Comparison of ENCODE assay signal across 23 cellular contexts in genomic region chr5:107930092-107930491, GRCh38.
"Had no signal": no experiment of that assay in that cellular context is flagged by ENCODE, and none has a peak within 500 bp of the region (broad histone marks: within the 10 kb centered on the region; RNA-seq: fewer than 3 reads in every experiment).

No MANE protein-coding gene starts in this region.

- H3K27me3 ChIP-seq: adrenal gland, body of pancreas, esophagus muscularis mucosa, heart right ventricle, tibial artery had no signal

- DNase-seq: activated B cell treated with CpG ODN at 0.5 μM for 24 hours; activated CD4-positive, alpha-beta T cell treated with anti-CD3 and anti-CD28 coated beads for 48 hours; activated naive CD4-positive, alpha-beta T cell treated with Interleukin-2 at 50 U/mL for 16 hours; adrenal gland; body of pancreas; dermis blood vessel endothelial cell; effector memory CD4-positive, alpha-beta T cell; heart right ventricle; kidney glomerular epithelial cell; left ventricle myocardium inferior; mammary epithelial cell; midbrain; naive B cell; stimulated activated CD4-positive, alpha-beta T cell treated with anti-CD3 and anti-CD28 coated beads, Interleukin-2, amount 100 ng/mL, for 24 hours; stimulated activated naive CD4-positive, alpha-beta T cell treated with Interleukin-2 at 50 U/mL for 16 hours; substantia nigra; tibial artery had no signal

- H3K27ac Mint-ChIP-seq: activated B cell treated with CpG ODN at 0.5 μM for 24 hours, naive B cell, progenitor cell of endocrine pancreas had no signal

- H3K9me3 Mint-ChIP-seq: activated B cell treated with CpG ODN at 0.5 μM for 24 hours, naive B cell, neural crest cell had no signal

- H3K4me1 Mint-ChIP-seq: activated B cell treated with CpG ODN at 0.5 μM for 24 hours, naive B cell had no signal

- H3K4me1 ChIP-seq: adrenal gland, body of pancreas, heart right ventricle, left ventricle myocardium inferior had no signal

- H3K4me3 Mint-ChIP-seq: activated B cell treated with CpG ODN at 0.5 μM for 24 hours, naive B cell, neural crest cell had no signal

- H3K4me3 ChIP-seq: adrenal gland, body of pancreas, esophagus muscularis mucosa, heart right ventricle, left ventricle myocardium inferior, tibial artery had no signal

- H3K9me3 ChIP-seq: adrenal gland, body of pancreas, esophagus muscularis mucosa, heart right ventricle, left ventricle myocardium inferior, tibial artery had no signal

- FAIRE-seq: endothelial cell of umbilical vein, TTC549, urothelium cell line had no signal

- H3K27me3 Mint-ChIP-seq: activated B cell treated with CpG ODN at 0.5 μM for 24 hours, naive B cell, progenitor cell of endocrine pancreas had no signal

- H3K36me3 ChIP-seq: adrenal gland, esophagus muscularis mucosa, heart right ventricle, left ventricle myocardium inferior, tibial artery had no signal

- H3K27ac ChIP-seq: adrenal gland, body of pancreas, esophagus muscularis mucosa, heart right ventricle, left ventricle myocardium inferior, tibial artery had no signal
